15 cellular contexts compared by ENCODE assay signal in genomic region chr20:35503841-35504460, GRCh38. TPM values are rescaled to one million over a fixed set of nuclear protein-coding genes. Genes with fewer than 3 reads are reported as not detected.
DNase-seq lines count a peak whose midpoint lies in the region; ATAC-seq, FAIRE-seq and TF ChIP-seq lines count a peak whose summit lies in the region.
"Had no signal": no experiment of that assay in that cellular context is flagged by ENCODE, and none has a peak within 500 bp of the region (broad histone marks: within the 10 kb centered on the region; RNA-seq: fewer than 3 reads in every experiment).

No MANE protein-coding gene starts in this region.

- no peak for ATAC-seq in naive thymus-derived CD4-positive, alpha-beta T cell
- ATAC-seq in GM21390 (IDR thresholded peaks at IDR 0.05; ENCODE audit: unreplicated experiment) = no peak
- ATAC-seq: gastrocnemius medialis; stimulated activated naive B cell treated with anti-CD40 and anti-IgM and Interleukin-4, amounts not matched to agents 10 μg/mL and 1 μg/mL and 100 μg/mL, for 72 hours had no signal

- H3K4me3 Mint-ChIP-seq in brain = no peak overlapping the region
- no peak overlapping the region for H3K4me3 Mint-ChIP-seq in naive thymus-derived CD4-positive, alpha-beta T cell
- H3K4me3 Mint-ChIP-seq in endodermal cell = no peak overlapping the region
- H3K4me3 Mint-ChIP-seq: stimulated activated naive B cell treated with anti-CD40 and anti-IgM and Interleukin-4, amounts not matched to agents 10 μg/mL and 1 μg/mL and 100 μg/mL, for 72 hours had no signal

- H3K4me1 Mint-ChIP-seq in brain (peaks cover 5% of the 10 kb centered on the region), endodermal cell (no peaks in the 10 kb centered on the region)
- H3K4me1 Mint-ChIP-seq in naive thymus-derived CD4-positive, alpha-beta T cell = peaks cover 20 to 58% (median 36%) of the 10 kb centered on the region in 7 donors

- H3K36me3 Mint-ChIP-seq in brain (peaks cover 82% of the 10 kb centered on the region), endodermal cell (ENCODE audit: low read depth) (peaks cover 55% of the 10 kb centered on the region)
- H3K36me3 Mint-ChIP-seq in naive thymus-derived CD4-positive, alpha-beta T cell = peaks cover 36 to 64% (median 46%) of the 10 kb centered on the region in 5 donors

- H3K4me1 ChIP-seq in BE2C (no peaks in the 10 kb centered on the region), endodermal cell (ENCODE audit: control insufficient read depth, insufficient read depth, low read length) (no peaks in the 10 kb centered on the region), small intestine (ENCODE audit: control insufficient read depth in 2 of 2, insufficient read depth in 1 of 2, low read depth in 1 of 2, low read length in 1 of 2) (peaks cover 0 to 5% of the 10 kb centered on the region in 2 donors)
- H3K4me1 ChIP-seq in naive thymus-derived CD4-positive, alpha-beta T cell (ENCODE audit: control insufficient read depth in 2 of 2, insufficient read depth in 2 of 2, low read length in 2 of 2) = peaks cover 0 to 7% of the 10 kb centered on the region in 2 donors
- H3K4me1 ChIP-seq: ascending aorta, gastrocnemius medialis had no signal

- 93 to 96% methylated on average over 13 to 14 of the region's 14 CpGs for WGBS in endodermal cell (ENCODE audit: insufficient coverage in 1 of 2, insufficient read length in 1 of 2), 2 experiments
- 87 to 90% (median 88%) methylated on average over 14 of the region's 14 CpGs for WGBS in small intestine, 3 donors

- peaks cover 3% of the 10 kb centered on the region for H3K27me3 Mint-ChIP-seq in brain
- no peaks in the 10 kb centered on the region for H3K27me3 Mint-ChIP-seq in naive thymus-derived CD4-positive, alpha-beta T cell
- no peaks in the 10 kb centered on the region for H3K27me3 Mint-ChIP-seq in endodermal cell (ENCODE audit: insufficient read depth)
- H3K27me3 Mint-ChIP-seq: stimulated activated naive B cell treated with anti-CD40 and anti-IgM and Interleukin-4, amounts not matched to agents 10 μg/mL and 1 μg/mL and 100 μg/mL, for 72 hours had no signal

- no peak overlapping the region for H3K9ac ChIP-seq in endodermal cell (ENCODE audit: extremely low read depth, low read length, poor library complexity, severe bottlenecking)

- TF ChIP-seq CTCF in BE2C (IDR thresholded peaks at IDR 0.05; ENCODE audit: low read depth, low read length) = no peak
- TF ChIP-seq CTCF in brain (conservative IDR thresholded peaks at IDR 0.05) = no peak
- TF ChIP-seq CTCF in endodermal cell (conservative IDR thresholded peaks at IDR 0.05) = no peak

- no peak overlapping the region for H3K27ac ChIP-seq in naive thymus-derived CD4-positive, alpha-beta T cell (ENCODE audit: low read depth, low read length)
- H3K27ac ChIP-seq in endodermal cell (ENCODE audit: low read depth, low read length) = no peak overlapping the region
- H3K27ac ChIP-seq in small intestine (ENCODE audit: low read depth in 1 of 2, low read length in 1 of 2) = no peak overlapping the region
- H3K27ac ChIP-seq: ascending aorta, C4-2B, gastrocnemius medialis had no signal

- H3K9me3 Mint-ChIP-seq in brain (no peaks in the 10 kb centered on the region), endodermal cell (no peaks in the 10 kb centered on the region)
- H3K9me3 Mint-ChIP-seq in naive thymus-derived CD4-positive, alpha-beta T cell = no peaks in the 10 kb centered on the region
- H3K9me3 Mint-ChIP-seq: stimulated activated naive B cell treated with anti-CD40 and anti-IgM and Interleukin-4, amounts not matched to agents 10 μg/mL and 1 μg/mL and 100 μg/mL, for 72 hours had no signal

- peak; percentile 74 for DNase-seq in BE2C
- peak; percentile 30 for DNase-seq in DMS 273 treated with DMSO at 0.1 percent for 48 hours (lab: John Stamatoyannopoulos, UW)
- no peak for DNase-seq in naive thymus-derived CD4-positive, alpha-beta T cell
- no peak for DNase-seq in endodermal cell
- DNase-seq in small intestine = no peak
- DNase-seq: gastrocnemius medialis; H7; islet precursor cell; NCI-H2107; stimulated activated CD4-positive, alpha-beta T cell treated with anti-CD3 and anti-CD28 coated beads, Interleukin-4, amount 100 ng/mL, for 1 hour; stimulated activated naive B cell treated with anti-CD40 and anti-IgM and Interleukin-4, amounts not matched to agents 10 μg/mL and 1 μg/mL and 100 μg/mL, for 72 hours had no signal

- POLR2A ChIA-PET in naive thymus-derived CD4-positive, alpha-beta T cell (lab: Charles Lee) = no interaction called here

- CTCF ChIA-PET in naive thymus-derived CD4-positive, alpha-beta T cell (lab: Charles Lee) = interaction anchor here (0.6 kb wide), 1 partner anchor 22 kb away, joined by 3 read pairs; no protein-coding TSS in a partner anchor

- peaks cover 34% of the 10 kb centered on the region for H3K36me3 ChIP-seq in BE2C
- peaks cover 26 to 99% (median 46%) of the 10 kb centered on the region in 3 experiments for H3K36me3 ChIP-seq in naive thymus-derived CD4-positive, alpha-beta T cell (ENCODE audit: control insufficient read depth in 2 of 3, insufficient read depth in 3 of 3, low read length in 3 of 3)
- H3K36me3 ChIP-seq in endodermal cell (ENCODE audit: control insufficient read depth, insufficient read depth, low read length) = peaks cover 17% of the 10 kb centered on the region
- peaks cover 2 to 16% of the 10 kb centered on the region in 2 donors for H3K36me3 ChIP-seq in small intestine (ENCODE audit: control insufficient read depth in 2 of 2, insufficient read depth in 2 of 2, low read length in 2 of 2)

- no peak for FAIRE-seq in small intestine (lab: Jason Lieb, UNC)

- intact Hi-C loops in naive thymus-derived CD4-positive, alpha-beta T cell (cut with micrococcal nuclease) = no loop called here

- H3K9me3 ChIP-seq in BE2C (no peaks in the 10 kb centered on the region), endodermal cell (ENCODE audit: control insufficient read depth, low read length) (no peaks in the 10 kb centered on the region), small intestine (ENCODE audit: control insufficient read depth, low read depth) (no peaks in the 10 kb centered on the region)
- H3K9me3 ChIP-seq in naive thymus-derived CD4-positive, alpha-beta T cell (ENCODE audit: control insufficient read depth in 2 of 3, low read length in 3 of 3) = no peaks in the 10 kb centered on the region
- H3K9me3 ChIP-seq: ascending aorta, gastrocnemius medialis had no signal

- H3K27ac Mint-ChIP-seq in brain = peak overlapping the region in 4 of 5 experiments; percentile 54 to 89 (median 61)
- peak overlapping the region in 8 of 9 donors; percentile 31 to 77 (median 62) for H3K27ac Mint-ChIP-seq in naive thymus-derived CD4-positive, alpha-beta T cell
- H3K27ac Mint-ChIP-seq in endodermal cell = no peak overlapping the region

- H3K4me3 ChIP-seq in BE2C (ENCODE audit: low read depth, low read length) (no peak overlapping the region), endodermal cell (ENCODE audit: low read length) (no peak overlapping the region), small intestine (ENCODE audit: low read depth in 1 of 2, low read length in 2 of 2) (no peak overlapping the region)
- H3K4me3 ChIP-seq in naive thymus-derived CD4-positive, alpha-beta T cell (ENCODE audit: low read length) = no peak overlapping the region
- H3K4me3 ChIP-seq: ascending aorta, gastrocnemius medialis had no signal

- H3K27me3 ChIP-seq in BE2C = no peaks in the 10 kb centered on the region
- no peaks in the 10 kb centered on the region for H3K27me3 ChIP-seq in naive thymus-derived CD4-positive, alpha-beta T cell (ENCODE audit: control insufficient read depth in 2 of 2, insufficient read depth in 2 of 2, low read length in 2 of 2)
- H3K27me3 ChIP-seq in endodermal cell (ENCODE audit: control insufficient read depth, insufficient read depth, low read length, poor library complexity, severe bottlenecking) = no peaks in the 10 kb centered on the region
- no peaks in the 10 kb centered on the region for H3K27me3 ChIP-seq in small intestine (ENCODE audit: control insufficient read depth in 2 of 2, insufficient read depth in 2 of 2, low read length in 2 of 2)
- H3K27me3 ChIP-seq: ascending aorta, gastrocnemius medialis had no signal

RNA-seq across cellular contexts. Expression of gene C20orf173, which starts 25.5 kb away (rescaled TPM):
- polyA plus RNA-seq in BE2C (2012; ENCODE audit: insufficient read depth, insufficient read length, low read depth) = not detected
- polyA plus RNA-seq in brain (ENCODE audit: insufficient read depth, low read depth, low replicate concordance) (not detected), small intestine (not detected)
- total RNA-seq in naive thymus-derived CD4-positive, alpha-beta T cell = not detected
- polyA plus RNA-seq in naive thymus-derived CD4-positive, alpha-beta T cell = not detected
- not detected for total RNA-seq in endodermal cell
- polyA plus RNA-seq in endodermal cell (2013, experiment 1 of 2) = not detected
- not detected for polyA plus RNA-seq in endodermal cell (2013, experiment 2 of 2)
- total RNA-seq: ascending aorta, gastrocnemius medialis, H7 had no signal

RNA-seq across cellular contexts. Expression of gene ERGIC3, which starts 37.9 kb away (rescaled TPM):
- 290 TPM for polyA plus RNA-seq in BE2C (2012; ENCODE audit: insufficient read depth, insufficient read length, low read depth)
- 404 TPM for polyA plus RNA-seq in brain (ENCODE audit: insufficient read depth, low read depth, low replicate concordance)
- total RNA-seq in naive thymus-derived CD4-positive, alpha-beta T cell = 100 to 1,000 TPM; 139 to 158 (median 148) TPM
- 100 to 1,000 TPM; 135 to 148 TPM for polyA plus RNA-seq in naive thymus-derived CD4-positive, alpha-beta T cell
- total RNA-seq in endodermal cell = 100 to 1,000 TPM; 217 to 230 TPM
- polyA plus RNA-seq in endodermal cell (2013, experiment 1 of 2) = 251 TPM
- polyA plus RNA-seq in endodermal cell (2013, experiment 2 of 2) = 226 TPM
- polyA plus RNA-seq in small intestine = 100 to 1,000 TPM; 198 to 242 (median 209) TPM

RNA-seq across cellular contexts. Expression of gene CEP250, which starts 48.6 kb away (rescaled TPM):
- 25.7 TPM for polyA plus RNA-seq in BE2C (2012; ENCODE audit: insufficient read depth, insufficient read length, low read depth)
- polyA plus RNA-seq in brain (ENCODE audit: insufficient read depth, low read depth, low replicate concordance) (49.7 TPM), small intestine (10 to 100 TPM in 1 of 3 donors, 1 to 10 TPM in 2; 3.0 to 11.4 (median 6.3) TPM)
- total RNA-seq in naive thymus-derived CD4-positive, alpha-beta T cell = 10 to 100 TPM; 34.5 to 75.0 (median 70.7) TPM
- 10 to 100 TPM in 1 of 2 donors, 1 to 10 TPM in 1; 7.7 to 19.0 TPM for polyA plus RNA-seq in naive thymus-derived CD4-positive, alpha-beta T cell
- total RNA-seq in endodermal cell = 10 to 100 TPM; 29.8 to 46.5 TPM
- 44.3 TPM for polyA plus RNA-seq in endodermal cell (2013, experiment 1 of 2)
- 37.2 TPM for polyA plus RNA-seq in endodermal cell (2013, experiment 2 of 2)

Comparison
In these comparisons a context has a peak if more than half of its experiments do, and no peak if none do; other contexts are left out.
1. DNase-seq: peak in BE2C (single experiment) and DMS 273 treated with DMSO at 0.1 percent for 48 hours (single experiment); none in naive thymus-derived CD4-positive, alpha-beta T cell (0 of 9), endodermal cell (single experiment) and small intestine (single experiment).